ENCODE assay signal across 8 cellular contexts in the genomic region with DNA sequence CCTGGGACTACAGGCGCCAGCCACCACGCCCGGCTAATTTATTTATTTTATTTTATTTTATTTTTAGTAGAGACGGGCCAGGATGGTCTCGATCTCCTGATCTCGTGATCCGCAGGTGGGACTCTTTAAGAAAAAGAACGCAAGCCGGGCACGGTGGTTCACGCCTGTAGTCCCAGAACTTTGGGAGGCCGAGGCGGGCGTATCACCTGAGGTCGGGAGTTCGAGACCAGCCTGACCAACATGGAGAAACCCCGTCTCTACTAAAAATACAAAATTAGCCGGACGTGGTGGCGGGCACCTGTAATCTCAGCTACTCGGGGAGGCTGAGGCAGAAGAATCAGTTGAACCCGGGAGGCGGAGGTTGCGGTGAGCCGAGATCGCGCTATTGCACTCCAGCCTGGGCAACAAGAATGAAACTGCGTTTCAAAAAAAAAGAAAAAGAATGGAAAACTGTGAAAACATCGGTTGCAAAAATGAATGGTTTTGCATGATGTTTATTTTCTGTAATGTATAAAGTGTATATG. TPM values are rescaled to one million over a fixed set of nuclear protein-coding genes. Genes with fewer than 3 reads are reported as not detected.
DNase-seq lines count a peak whose midpoint lies in the region; ATAC-seq, FAIRE-seq and TF ChIP-seq lines count a peak whose summit lies in the region.
"Not testable (repeated sequence)": the region's sequence is repeated elsewhere in the genome, so short reads cannot be mapped to it uniquely, and the experiment has no call there.

No MANE protein-coding gene starts in this region.

- BruUV-seq in K562 (replicated peaks; lab: Mats Ljungman, UMichigan) = not testable (repeated sequence)

- H3K27ac Mint-ChIP-seq in CD4-positive, alpha-beta memory T cell = peak overlapping the region in 5 of 7 donors; percentile 64 to 90 (median 81)
- not testable (repeated sequence) for H3K27ac Mint-ChIP-seq in WTC11

- in situ Hi-C loops in K562 (cut with MboI); transverse colon (cut with MboI; ENCODE audit: low pct_ligation_motif_present in 1 of 4, low pct_unique_long_range_greater_than_20kb in 1 of 4, low sequenced_read_pairs in 3 of 4): not testable (repeated sequence)

- DNase-seq in CD4-positive, alpha-beta memory T cell = peak in 1 of 5 donors; percentile 24
- not testable (repeated sequence) for DNase-seq in WTC11 (ENCODE audit: low spot score); K562 (ENCODE audit: extremely low read depth in 1 of 4, low spot score in 3 of 4); fibroblast of mammary gland (ENCODE audit: low read depth); transverse colon
- DNase-seq in lower lobe of right lung = peak; percentile 45
- peak; percentile 4 for DNase-seq in prostate gland (ENCODE audit: low spot score)

- H3K36me3 ChIP-seq in CD4-positive, alpha-beta memory T cell (ENCODE audit: insufficient read depth, low read length) = peaks cover 19% of the 10 kb centered on the region
- peaks cover 24% of the 10 kb centered on the region for H3K36me3 ChIP-seq in KOPT-K1 (ENCODE audit: insufficient read depth, low read length)
- peaks cover 30% of the 10 kb centered on the region; the same call in 2 of the 3 replicates for H3K36me3 ChIP-seq in K562 (ENCODE audit: control insufficient read depth, insufficient read depth, low read length)
- H3K36me3 ChIP-seq in lower lobe of right lung = peaks cover 24% of the 10 kb centered on the region
- peaks cover 6 to 13% of the 10 kb centered on the region in 2 donors for H3K36me3 ChIP-seq in prostate gland
- H3K36me3 ChIP-seq in transverse colon = peaks cover 0 to 18% (median 8%) of the 10 kb centered on the region in 4 donors

- 14% methylated on average over 25 of the region's 29 CpGs for WGBS in K562 (ENCODE audit: insufficient coverage, low coverage, missing lambda C conversion rate)
- WGBS in prostate gland = 90% methylated on average over 29 of the region's 29 CpGs
- 75 to 85% methylated on average over 23 to 29 of the region's 29 CpGs for WGBS in transverse colon (ENCODE audit: low coverage in 1 of 2), 2 donors

- peaks cover 5 to 17% of the 10 kb centered on the region in 2 donors for H3K36me3 Mint-ChIP-seq in CD4-positive, alpha-beta memory T cell
- H3K36me3 Mint-ChIP-seq in WTC11 = peaks cover 47% of the 10 kb centered on the region

- not testable (repeated sequence) for TF ChIP-seq EP300 in K562 (IDR thresholded peaks at IDR 0.05; ENCODE audit: low read length); transverse colon (IDR thresholded peaks at IDR 0.05; ENCODE audit: low read depth)

- not testable (repeated sequence) for TF ChIP-seq RAD21 in K562 (CRISPR knock-in tag; conservative IDR thresholded peaks at IDR 0.05 in 1 of 2, IDR thresholded peaks at IDR 0.05 in 1 of 2)

- not testable (repeated sequence) for FAIRE-seq in K562 (lab: Jason Lieb, UNC)

- peaks cover 18% of the 10 kb centered on the region for H3K4me1 ChIP-seq in CD4-positive, alpha-beta memory T cell (ENCODE audit: insufficient read depth, low read length)
- peaks cover 5 to 24% of the 10 kb centered on the region in 2 experiments; a peak in 3 of 5 replicates for H3K4me1 ChIP-seq in K562 (replicated peaks in 1 of 2; ENCODE audit: control insufficient read depth in 2 of 2, insufficient read depth in 2 of 2, low read length in 2 of 2)
- peaks cover 23% of the 10 kb centered on the region for H3K4me1 ChIP-seq in lower lobe of right lung
- H3K4me1 ChIP-seq in prostate gland (replicated peaks) = not testable (repeated sequence)
- H3K4me1 ChIP-seq in transverse colon = peaks cover 7 to 31% (median 20%) of the 10 kb centered on the region in 4 donors

- H3K4me2 ChIP-seq in K562 (ENCODE audit: insufficient read depth, low read length) = peak overlapping the region; percentile 77

- H3K4me3 Mint-ChIP-seq in CD4-positive, alpha-beta memory T cell = peak overlapping the region; percentile 60 to 84 (median 74)
- H3K4me3 Mint-ChIP-seq in WTC11 = peak overlapping the region; percentile 58

- CTCF ChIA-PET in CD4-positive, alpha-beta memory T cell (lab: Charles Lee; ENCODE audit: partially characterized antibody) = interaction anchor here (1.2 kb wide), 1 partner anchor 24 kb away, joined by 3 read pairs; the partner anchor contains the start of gene AJM1
- CTCF ChIA-PET in WTC11 (lab: Charles Lee); K562 (lab: Yijun Ruan, JAX; ENCODE audit: low intra/inter-chr PET ratio): not testable (repeated sequence)

- not testable (repeated sequence) for H3K9me1 ChIP-seq in K562 (ENCODE audit: control insufficient read depth, insufficient read depth, low read length)

- peak overlapping the region; percentile 37; the same call in 1 of the 2 replicates for H2AFZ ChIP-seq in K562 (ENCODE audit: low read depth, low read length)

- TF ChIP-seq CTCF in WTC11 (IDR thresholded peaks at IDR 0.05); K562 (IDR thresholded peaks at IDR 0.05 in 2 of 3, conservative IDR thresholded peaks at IDR 0.05 in 1 of 3; ENCODE audit: insufficient read depth in 2 of 3, low read depth in 1 of 3, low read length in 3 of 3); fibroblast of mammary gland (conservative IDR thresholded peaks at IDR 0.05; ENCODE audit: control insufficient read depth, insufficient read depth, low read depth, low read length); lower lobe of right lung (IDR thresholded peaks at IDR 0.05); prostate gland (IDR thresholded peaks at IDR 0.05); transverse colon (IDR thresholded peaks at IDR 0.05): not testable (repeated sequence)

- H3K4me3 ChIP-seq in CD4-positive, alpha-beta memory T cell (ENCODE audit: low read length in 2 of 2) = not testable (repeated sequence)
- H3K4me3 ChIP-seq in K562 = peak overlapping the region; percentile 95
- peak overlapping the region; percentile 46 for H3K4me3 ChIP-seq in fibroblast of mammary gland (ENCODE audit: control insufficient read depth, low read depth, low read length)
- peak overlapping the region; percentile 79 for H3K4me3 ChIP-seq in lower lobe of right lung
- H3K4me3 ChIP-seq in prostate gland = peak overlapping the region; percentile 98 to 99
- H3K4me3 ChIP-seq in transverse colon = peak overlapping the region; percentile 52 to 92 (median 84)

- H3K27me3 ChIP-seq in CD4-positive, alpha-beta memory T cell (ENCODE audit: insufficient read depth, low read length); K562 (ENCODE audit: control insufficient read depth in 2 of 2, insufficient read depth in 2 of 2, low read length in 2 of 2); lower lobe of right lung (ENCODE audit: low read depth); prostate gland (replicated peaks; ENCODE audit: insufficient read depth); transverse colon: not testable (repeated sequence)

- H3K27me3 Mint-ChIP-seq in CD4-positive, alpha-beta memory T cell = not testable (repeated sequence)
- peaks cover 17% of the 10 kb centered on the region for H3K27me3 Mint-ChIP-seq in WTC11 (ENCODE audit: low read depth)

- not testable (repeated sequence) for H4K20me1 ChIP-seq in K562 (replicated peaks; ENCODE audit: control insufficient read depth, insufficient read depth, low read length)

- intact Hi-C loops in CD4-positive, alpha-beta memory T cell (cut with micrococcal nuclease) = loop anchor here (1.0 to 5.0 kb wide), 4 partner anchors 18 to 77 kb away; partner anchors contain the start of genes FBXW5, PHPT1 and TRAF2
- intact Hi-C loops in K562 (cut with micrococcal nuclease); lower lobe of right lung (cut with DNase I); prostate gland (cut with DNase I): not testable (repeated sequence)
- intact Hi-C loops in transverse colon (cut with DNase I; ENCODE audit: low total_unique reads) = loop anchor here (10.0 kb wide), 1 partner anchor 78 kb away; the partner anchor contains the start of genes C8G and FBXW5

- H3K9ac ChIP-seq in K562 (ENCODE audit: insufficient read depth in 1 of 2, low read depth in 2 of 2, low read length in 2 of 2) = peak overlapping the region; percentile 72 to 96

- H3K27ac ChIP-seq in CD4-positive, alpha-beta memory T cell (ENCODE audit: low read depth, low read length) = peak overlapping the region; percentile 87
- peak overlapping the region; percentile 71 for H3K27ac ChIP-seq in KOPT-K1 (ENCODE audit: low read depth, low read length, poor library complexity, severe bottlenecking)
- H3K27ac ChIP-seq in K562 (ENCODE audit: extremely low read depth, low read depth, low read length) = peak overlapping the region; percentile 76; the same call in 1 of the 3 replicates
- peak overlapping the region; percentile 94 for H3K27ac ChIP-seq in lower lobe of right lung
- H3K27ac ChIP-seq in prostate gland = peak overlapping the region; percentile 82 to 91
- peak overlapping the region; percentile 89 to 98 (median 94) for H3K27ac ChIP-seq in transverse colon

- not testable (repeated sequence) for ATAC-seq in WTC11, K562, lower lobe of right lung

- POLR2A ChIA-PET in CD4-positive, alpha-beta memory T cell (lab: Charles Lee; ENCODE audit: partially characterized antibody) = interaction anchor here (1.3 to 2.1 kb wide), 4 partner anchors 14 to 78 kb away, joined by 4 to 8 read pairs (median 6); partner anchors contain the start of genes C8G, FBXW5 and TRAF2
- POLR2A ChIA-PET in WTC11 (lab: Charles Lee) (interaction anchor here (2.4 kb wide), 1 partner anchor 19 kb away, joined by 14 read pairs; no protein-coding TSS in a partner anchor), K562 (lab: Yijun Ruan, JAX) (interaction anchor here (0.6 to 2.3 kb wide), 3 partner anchors 15 to 204 kb away, joined by 3 to 15 read pairs (median 3); no protein-coding TSS in a partner anchor)

- not testable (repeated sequence) for TF ChIP-seq POLR2A in K562 (conservative IDR thresholded peaks at IDR 0.05); prostate gland (IDR thresholded peaks at IDR 0.05); transverse colon (IDR thresholded peaks at IDR 0.05)

- H3K79me2 ChIP-seq in K562 (ENCODE audit: control insufficient read depth, insufficient read depth, low read length) = peaks cover 43% of the 10 kb centered on the region

- H3K9me3 Mint-ChIP-seq in CD4-positive, alpha-beta memory T cell = not testable (repeated sequence)
- peaks cover 28% of the 10 kb centered on the region for H3K9me3 Mint-ChIP-seq in WTC11

- not testable (repeated sequence) for H3K9me3 ChIP-seq in CD4-positive, alpha-beta memory T cell (ENCODE audit: control insufficient read depth in 1 of 2, low read length in 2 of 2); KOPT-K1 (ENCODE audit: insufficient read depth, low read length, poor library complexity, severe bottlenecking); K562 (replicated peaks; ENCODE audit: control insufficient read depth, insufficient read depth, low read depth, low read length); lower lobe of right lung; prostate gland; transverse colon

- peaks cover 4 to 23% (median 11%) of the 10 kb centered on the region in 4 donors for H3K4me1 Mint-ChIP-seq in CD4-positive, alpha-beta memory T cell
- not testable (repeated sequence) for H3K4me1 Mint-ChIP-seq in WTC11

RNA-seq across cellular contexts. Expression of gene EDF1, which starts 0.9 kb away (rescaled TPM):
- 100 to 1,000 TPM; 284 to 298 TPM for total RNA-seq in CD4-positive, alpha-beta memory T cell
- 100 to 1,000 TPM; 273 to 357 TPM for polyA plus RNA-seq in CD4-positive, alpha-beta memory T cell
- 312 to 334 TPM (median 328 TPM) in 3 replicates for total RNA-seq in WTC11 (2021)
- total RNA-seq in K562 (2011; cell fraction: chromatin; rRNA removed; ENCODE audit: low replicate concordance) = 59.6 and 137 TPM in 2 replicates
- 95.8 and 97.7 TPM in 2 replicates for total RNA-seq in K562 (2011; cell fraction: nucleolus; rRNA removed)
- 83.2 and 87.5 TPM in 2 replicates for total RNA-seq in K562 (2011; cell fraction: nucleoplasm; rRNA removed)
- total RNA-seq in K562 (2014; rRNA removed) = 532 and 564 TPM in 2 replicates
- 132 and 198 TPM in 2 replicates for total RNA-seq in K562 (2014; rRNA removed; fragmentation: Illumina TruSeq; extraction: Trizol)
- total RNA-seq in K562 (2015; rRNA removed; fragmentation: Illumina TruSeq; extraction: Trizol) = 363 and 368 TPM in 2 replicates
- 302 and 324 TPM in 2 replicates for total RNA-seq in K562 (2021)
- polyA plus RNA-seq in K562 (2011; rRNA removed) = 235 TPM in 2 replicates
- polyA plus RNA-seq in K562 (2011; cell fraction: cytosol; rRNA removed) = 308 and 335 TPM in 2 replicates
- polyA plus RNA-seq in K562 (2011; cell fraction: nucleus; rRNA removed) = 223 and 253 TPM in 2 replicates
- polyA plus RNA-seq in K562 (2012) = 389 and 638 TPM in 2 replicates
- polyA plus RNA-seq in K562 (2014; fragmentation: Illumina TruSeq; extraction: Trizol) = 318 and 384 TPM in 2 replicates
- polyA plus RNA-seq in K562 (2014; fragmentation: Nextera tagmentation; extraction: Ambion mirVana) = 100 to 1,000 TPM in 1 of 2 experiments, 10 to 100 TPM in 1; 81.0 to 108 TPM
- 526 and 558 TPM in 2 replicates for polyA plus RNA-seq in K562 (2014; rRNA removed)
- 128 and 129 TPM in 2 replicates for polyA minus RNA-seq in K562 (2011; rRNA and poly(A)+ RNA removed)
- polyA minus RNA-seq in K562 (2011; cell fraction: cytosol; rRNA and poly(A)+ RNA removed) = 82.8 and 116 TPM in 2 replicates
- 37.3 and 41.4 TPM in 2 replicates for polyA minus RNA-seq in K562 (2011; cell fraction: nucleus; rRNA and poly(A)+ RNA removed)
- 230 TPM for total RNA-seq in lower lobe of right lung
- total RNA-seq in prostate gland = 100 to 1,000 TPM; 399 to 528 TPM
- total RNA-seq in transverse colon = 100 to 1,000 TPM; 353 to 618 (median 555) TPM

RNA-seq across cellular contexts. Expression of gene MAMDC4, which starts 14.8 kb away (rescaled TPM):
- 10 to 100 TPM in 1 of 2 experiments, 1 to 10 TPM in 1; 9.3 to 11.7 TPM for total RNA-seq in CD4-positive, alpha-beta memory T cell
- not detected for polyA plus RNA-seq in CD4-positive, alpha-beta memory T cell
- 6.7 to 12.1 TPM (median 10.9 TPM) in 3 replicates for total RNA-seq in WTC11 (2021)
- 9.8 and 44.0 TPM in 2 replicates for total RNA-seq in K562 (2011; cell fraction: chromatin; rRNA removed; ENCODE audit: low replicate concordance)
- total RNA-seq in K562 (2011; cell fraction: nucleolus; rRNA removed) = 38.6 and 45.4 TPM in 2 replicates
- total RNA-seq in K562 (2011; cell fraction: nucleoplasm; rRNA removed) = 15.4 and 16.5 TPM in 2 replicates
- 4.5 and 7.1 TPM in 2 replicates for total RNA-seq in K562 (2014; rRNA removed)
- 0.10 and 0.47 TPM in 2 replicates for total RNA-seq in K562 (2014; rRNA removed; fragmentation: Illumina TruSeq; extraction: Trizol)
- total RNA-seq in K562 (2015; rRNA removed; fragmentation: Illumina TruSeq; extraction: Trizol) = 2.9 and 3.6 TPM in 2 replicates
- 9.6 and 11.0 TPM in 2 replicates for total RNA-seq in K562 (2021)
- 1.3 and 3.6 TPM in 2 replicates for polyA plus RNA-seq in K562 (2011; rRNA removed)
- polyA plus RNA-seq in K562 (2011; cell fraction: cytosol; rRNA removed) = 0.74 and 2.6 TPM in 2 replicates
- 45.8 and 94.5 TPM in 2 replicates for polyA plus RNA-seq in K562 (2011; cell fraction: nucleus; rRNA removed)
- 6.9 and 15.2 TPM in 2 replicates for polyA plus RNA-seq in K562 (2012)
- polyA plus RNA-seq in K562 (2014; fragmentation: Illumina TruSeq; extraction: Trizol) = 1.5 and 2.2 TPM in 2 replicates
- polyA plus RNA-seq in K562 (2014; fragmentation: Nextera tagmentation; extraction: Ambion mirVana) = under 1 TPM; 0.03 to 0.18 TPM
- polyA plus RNA-seq in K562 (2014; rRNA removed) = 7.9 and 10.8 TPM in 2 replicates
- polyA minus RNA-seq in K562 (2011; rRNA and poly(A)+ RNA removed) = 0.06 and 0.21 TPM in 2 replicates
- 1.1 and 1.5 TPM in 2 replicates for polyA minus RNA-seq in K562 (2011; cell fraction: cytosol; rRNA and poly(A)+ RNA removed)
- 5.0 and 5.6 TPM in 2 replicates for polyA minus RNA-seq in K562 (2011; cell fraction: nucleus; rRNA and poly(A)+ RNA removed)
- total RNA-seq in lower lobe of right lung = 13.5 TPM
- 10 to 100 TPM in 1 of 2 donors, 1 to 10 TPM in 1; 5.2 to 17.7 TPM for total RNA-seq in prostate gland
- total RNA-seq in transverse colon = 10 to 100 TPM; 11.4 to 52.5 (median 23.2) TPM

RNA-seq across cellular contexts. Expression of gene PHPT1, which starts 17.8 kb away (rescaled TPM):
- 10 to 100 TPM; 41.3 to 42.6 TPM for total RNA-seq in CD4-positive, alpha-beta memory T cell
- 10 to 100 TPM; 88.4 to 94.0 TPM for polyA plus RNA-seq in CD4-positive, alpha-beta memory T cell
- total RNA-seq in WTC11 (2021) (138 to 176 TPM (median 173 TPM) in 3 replicates), K562 (2014; rRNA removed) (114 and 142 TPM in 2 replicates), K562 (2014; rRNA removed; fragmentation: Illumina TruSeq; extraction: Trizol) (16.4 and 20.9 TPM in 2 replicates), K562 (2015; rRNA removed; fragmentation: Illumina TruSeq; extraction: Trizol) (93.0 and 96.7 TPM in 2 replicates), K562 (2021) (126 and 135 TPM in 2 replicates), lower lobe of right lung (93.6 TPM), prostate gland (100 to 1,000 TPM; 139 to 212 TPM), transverse colon (100 to 1,000 TPM in 2 of 4 donors, 10 to 100 TPM in 2; 69.7 to 134 (median 107) TPM)
- total RNA-seq in K562 (2011; cell fraction: chromatin; rRNA removed; ENCODE audit: low replicate concordance) = 45.1 and 180 TPM in 2 replicates
- total RNA-seq in K562 (2011; cell fraction: nucleolus; rRNA removed) = 169 and 176 TPM in 2 replicates
- total RNA-seq in K562 (2011; cell fraction: nucleoplasm; rRNA removed) = 73.7 and 101 TPM in 2 replicates
- polyA plus RNA-seq in K562 (2011; rRNA removed) (50.9 and 84.3 TPM in 2 replicates), K562 (2014; fragmentation: Illumina TruSeq; extraction: Trizol) (80.2 and 98.6 TPM in 2 replicates), K562 (2014; fragmentation: Nextera tagmentation; extraction: Ambion mirVana) (100 to 1,000 TPM; 131 to 166 TPM), K562 (2014; rRNA removed) (129 and 161 TPM in 2 replicates)
- polyA plus RNA-seq in K562 (2011; cell fraction: cytosol; rRNA removed) = 137 and 211 TPM in 2 replicates
- polyA plus RNA-seq in K562 (2011; cell fraction: nucleus; rRNA removed) = 314 and 360 TPM in 2 replicates
- polyA plus RNA-seq in K562 (2012) = 124 and 150 TPM in 2 replicates
- 7.0 and 7.2 TPM in 2 replicates for polyA minus RNA-seq in K562 (2011; rRNA and poly(A)+ RNA removed)
- polyA minus RNA-seq in K562 (2011; cell fraction: cytosol; rRNA and poly(A)+ RNA removed) = 19.4 and 27.9 TPM in 2 replicates
- polyA minus RNA-seq in K562 (2011; cell fraction: nucleus; rRNA and poly(A)+ RNA removed) = 31.0 and 41.3 TPM in 2 replicates

RNA-seq across cellular contexts. Expression of gene TRAF2, which starts 19.4 kb away (rescaled TPM):
- total RNA-seq in CD4-positive, alpha-beta memory T cell = 10 to 100 TPM; 40.2 to 43.2 TPM
- polyA plus RNA-seq in CD4-positive, alpha-beta memory T cell = 10 to 100 TPM; 11.1 to 25.2 TPM
- total RNA-seq in WTC11 (2021) = 55.0 to 62.5 TPM (median 61.3 TPM) in 3 replicates
- total RNA-seq in K562 (2011; cell fraction: chromatin; rRNA removed; ENCODE audit: low replicate concordance) = 25.3 and 98.2 TPM in 2 replicates
- 71.7 TPM in 2 replicates for total RNA-seq in K562 (2011; cell fraction: nucleolus; rRNA removed)
- total RNA-seq in K562 (2011; cell fraction: nucleoplasm; rRNA removed) = 30.2 and 33.8 TPM in 2 replicates
- total RNA-seq in K562 (2014; rRNA removed) = 26.8 and 33.3 TPM in 2 replicates
- total RNA-seq in K562 (2014; rRNA removed; fragmentation: Illumina TruSeq; extraction: Trizol) = 5.9 and 9.1 TPM in 2 replicates
- total RNA-seq in K562 (2015; rRNA removed; fragmentation: Illumina TruSeq; extraction: Trizol) = 26.6 and 28.2 TPM in 2 replicates
- total RNA-seq in K562 (2021) = 44.5 and 45.2 TPM in 2 replicates
- polyA plus RNA-seq in K562 (2011; rRNA removed) = 17.3 and 24.9 TPM in 2 replicates
- polyA plus RNA-seq in K562 (2011; cell fraction: cytosol; rRNA removed) = 21.6 and 32.3 TPM in 2 replicates
- polyA plus RNA-seq in K562 (2011; cell fraction: nucleus; rRNA removed) = 26.6 and 36.1 TPM in 2 replicates
- 22.1 and 24.0 TPM in 2 replicates for polyA plus RNA-seq in K562 (2012)
- 18.0 and 28.7 TPM in 2 replicates for polyA plus RNA-seq in K562 (2014; fragmentation: Illumina TruSeq; extraction: Trizol)
- polyA plus RNA-seq in K562 (2014; fragmentation: Nextera tagmentation; extraction: Ambion mirVana) = under 1 TPM; 0.24 to 0.81 TPM
- polyA plus RNA-seq in K562 (2014; rRNA removed) = 33.6 and 44.2 TPM in 2 replicates
- polyA minus RNA-seq in K562 (2011; rRNA and poly(A)+ RNA removed) = 9.8 and 14.7 TPM in 2 replicates
- polyA minus RNA-seq in K562 (2011; cell fraction: cytosol; rRNA and poly(A)+ RNA removed) = 26.8 and 28.5 TPM in 2 replicates
- polyA minus RNA-seq in K562 (2011; cell fraction: nucleus; rRNA and poly(A)+ RNA removed) = 22.8 and 24.9 TPM in 2 replicates
- 16.5 TPM for total RNA-seq in lower lobe of right lung
- 10 to 100 TPM; 23.6 to 24.2 TPM for total RNA-seq in prostate gland
- total RNA-seq in transverse colon = 10 to 100 TPM; 12.5 to 60.6 (median 13.8) TPM

RNA-seq across cellular contexts. Expression of gene AJM1, which starts 24.7 kb away (rescaled TPM):
- 1 to 10 TPM; 2.4 to 2.8 TPM for total RNA-seq in CD4-positive, alpha-beta memory T cell
- under 1 TPM in 1 of 2 donors, not detected in 1; 0.05 TPM for polyA plus RNA-seq in CD4-positive, alpha-beta memory T cell
- 1.6 to 1.7 TPM (median 1.6 TPM) in 3 replicates for total RNA-seq in WTC11 (2021)
- 3.5 and 12.8 TPM in 2 replicates for total RNA-seq in K562 (2011; cell fraction: chromatin; rRNA removed; ENCODE audit: low replicate concordance)
- total RNA-seq in K562 (2011; cell fraction: nucleolus; rRNA removed) = 13.2 and 13.6 TPM in 2 replicates
- total RNA-seq in K562 (2011; cell fraction: nucleoplasm; rRNA removed) = 7.8 and 10.9 TPM in 2 replicates
- 2.0 and 2.8 TPM in 2 replicates for total RNA-seq in K562 (2014; rRNA removed)
- total RNA-seq in K562 (2014; rRNA removed; fragmentation: Illumina TruSeq; extraction: Trizol) = 0.07 TPM in 1 of 2 replicates, not detected in the other
- total RNA-seq in K562 (2015; rRNA removed; fragmentation: Illumina TruSeq; extraction: Trizol) = 0.83 and 0.94 TPM in 2 replicates
- total RNA-seq in K562 (2021) = 3.2 TPM in 2 replicates
- 0.46 and 1.1 TPM in 2 replicates for polyA plus RNA-seq in K562 (2011; rRNA removed)
- 0.49 and 1.00 TPM in 2 replicates for polyA plus RNA-seq in K562 (2011; cell fraction: cytosol; rRNA removed)
- polyA plus RNA-seq in K562 (2011; cell fraction: nucleus; rRNA removed) = 11.7 and 16.6 TPM in 2 replicates
- 2.1 and 4.3 TPM in 2 replicates for polyA plus RNA-seq in K562 (2012)
- polyA plus RNA-seq in K562 (2014; fragmentation: Illumina TruSeq; extraction: Trizol) = 0.06 and 0.54 TPM in 2 replicates
- under 1 TPM in 1 of 2 experiments, not detected in 1; 0.01 TPM for polyA plus RNA-seq in K562 (2014; fragmentation: Nextera tagmentation; extraction: Ambion mirVana)
- 2.2 and 3.7 TPM in 2 replicates for polyA plus RNA-seq in K562 (2014; rRNA removed)
- polyA minus RNA-seq in K562 (2011; rRNA and poly(A)+ RNA removed) = 0.11 and 0.12 TPM in 2 replicates
- polyA minus RNA-seq in K562 (2011; cell fraction: cytosol; rRNA and poly(A)+ RNA removed) = 0.86 and 1.3 TPM in 2 replicates
- polyA minus RNA-seq in K562 (2011; cell fraction: nucleus; rRNA and poly(A)+ RNA removed) = 2.6 and 3.0 TPM in 2 replicates
- total RNA-seq in lower lobe of right lung = 3.5 TPM
- 10 to 100 TPM in 1 of 2 donors, 1 to 10 TPM in 1; 3.6 to 10.1 TPM for total RNA-seq in prostate gland
- total RNA-seq in transverse colon = 10 to 100 TPM in 3 of 4 donors, 1 to 10 TPM in 1; 9.8 to 26.5 (median 17.0) TPM
